8 cellular contexts compared by ENCODE assay signal in the genomic region with DNA sequence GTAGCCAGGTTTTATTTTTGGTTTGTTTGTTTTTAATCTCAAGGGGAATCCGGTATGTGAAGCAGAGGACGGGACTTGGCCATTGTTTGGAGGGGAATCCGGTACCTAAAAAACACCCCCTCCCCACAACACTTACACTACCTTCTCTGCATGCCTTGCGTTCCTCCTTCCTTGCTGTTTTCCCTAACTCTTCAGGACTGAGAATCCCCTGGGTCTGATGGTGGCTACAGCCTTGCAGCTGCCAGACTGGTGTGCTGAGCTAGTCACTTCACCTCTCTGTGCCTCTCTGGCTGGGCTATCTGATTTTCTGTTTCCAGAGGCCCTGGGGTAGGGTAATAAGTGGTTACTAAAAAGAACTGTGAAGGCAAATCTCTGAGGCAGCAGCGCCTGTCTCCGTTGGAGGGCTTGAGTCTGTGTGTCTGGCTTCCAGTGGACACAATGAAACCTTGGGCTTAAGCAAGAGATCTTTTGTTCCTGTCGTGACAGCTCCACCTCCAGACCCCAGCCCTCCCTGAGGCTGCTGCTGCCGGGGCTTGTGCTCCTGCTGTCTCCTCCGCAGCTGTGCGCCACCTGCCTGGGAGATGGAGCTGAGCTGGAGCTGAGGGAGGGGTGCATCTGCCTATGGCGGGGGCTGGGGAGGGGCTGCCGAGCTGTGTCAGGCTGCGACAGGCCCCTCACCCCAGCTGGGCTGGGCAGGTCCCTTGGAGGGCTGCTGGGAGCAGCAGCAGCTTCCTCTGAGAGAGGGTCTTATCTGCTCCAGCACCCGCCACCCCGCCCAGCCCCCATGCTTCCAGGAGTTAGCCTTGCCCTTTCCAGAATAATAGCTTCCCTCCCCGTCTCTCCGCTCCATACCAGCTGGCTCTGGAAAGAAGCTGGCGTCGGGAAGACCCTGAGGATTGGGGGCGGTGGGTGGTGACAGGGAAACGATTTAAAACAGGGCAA.
DNase-seq lines count a peak whose midpoint lies in the region; ATAC-seq and TF ChIP-seq lines count a peak whose summit lies in the region.

No MANE protein-coding gene starts in this region.

- peak overlapping the region; percentile 89 for H2AFZ ChIP-seq in IMR-90 (replicated peaks; ENCODE audit: low read length, poor library complexity)

- CTCF ChIA-PET in IMR-90 (lab: Yijun Ruan, JAX) = interaction anchor here (0.5 to 1.7 kb wide), 9 partner anchors 10 to 240 kb away, joined by 3 to 6 read pairs (median 4); no protein-coding TSS in a partner anchor
- CTCF ChIA-PET in activated CD8-positive, alpha-beta T cell treated with anti-CD3 and anti-CD28 coated beads for 36 hours (lab: Charles Lee) = interaction anchor here (0.6 to 6.4 kb wide), 49 partner anchors 8 to 547 kb away, joined by 3 to 53 read pairs (median 5); partner anchors contain the start of genes CMTR1 and MDGA1

- H3K36me3 Mint-ChIP-seq in activated CD8-positive, alpha-beta T cell treated with anti-CD3 and anti-CD28 coated beads for 36 hours (ENCODE audit: low read depth) = no peaks in the 10 kb centered on the region

- H3K27ac ChIP-seq in IMR-90 (ENCODE audit: insufficient read depth, low read length) (no peak overlapping the region), iPS DF 6.9 (ENCODE audit: low read length) (no peak overlapping the region), subcutaneous abdominal adipose tissue (ENCODE audit: low read depth, low read length) (no peak overlapping the region)

- peak overlapping the region; percentile 45 for H3K4me3 Mint-ChIP-seq in activated CD8-positive, alpha-beta T cell treated with anti-CD3 and anti-CD28 coated beads for 36 hours

- H2AK9ac ChIP-seq in IMR-90 (replicated peaks; ENCODE audit: low read depth, low read length, poor library complexity) = peak overlapping the region; percentile 7

- H3K27me3 ChIP-seq in IMR-90 (ENCODE audit: control insufficient read depth, insufficient read depth, low read length) (peaks cover 40% of the 10 kb centered on the region), iPS DF 6.9 (ENCODE audit: control insufficient read depth, insufficient read depth, low read length) (no peaks in the 10 kb centered on the region), subcutaneous abdominal adipose tissue (ENCODE audit: control insufficient read depth in 5 of 5, insufficient read depth in 4 of 5, low read length in 5 of 5) (peaks cover 12 to 46% (median 31%) of the 10 kb centered on the region in 5 donors)

- no peaks in the 10 kb centered on the region for H3K36me3 ChIP-seq in IMR-90 (ENCODE audit: control insufficient read depth, insufficient read depth, low read length)
- H3K36me3 ChIP-seq in iPS DF 6.9 (ENCODE audit: control insufficient read depth, insufficient read depth, low read length) = no peaks in the 10 kb centered on the region
- no peaks in the 10 kb centered on the region for H3K36me3 ChIP-seq in subcutaneous abdominal adipose tissue (ENCODE audit: control insufficient read depth in 5 of 5, insufficient read depth in 5 of 5, low read length in 5 of 5)

- no peak overlapping the region for H2BK120ac ChIP-seq in IMR-90 (ENCODE audit: low read depth, low read length)

- no peak overlapping the region for H4K8ac ChIP-seq in IMR-90 (ENCODE audit: low read depth in 2 of 2, low read length in 2 of 2)

- no peak for TF ChIP-seq CTCF in AG10803 (conservative IDR thresholded peaks at IDR 0.05; ENCODE audit: low read length)
- TF ChIP-seq CTCF in IMR-90 (conservative IDR thresholded peaks at IDR 0.05; ENCODE audit: low read depth, low read length) = no peak
- no peak for TF ChIP-seq CTCF in activated CD8-positive, alpha-beta T cell treated with anti-CD3 and anti-CD28 coated beads for 36 hours (IDR thresholded peaks at IDR 0.05)

- no peak overlapping the region for H4K5ac ChIP-seq in IMR-90 (ENCODE audit: low read depth, low read length)

- no peak overlapping the region for H3K18ac ChIP-seq in IMR-90 (ENCODE audit: low read depth, low read length)

- ATAC-seq in IMR-90 (ENCODE audit: low read depth) (peak; percentile 40), HG03280 (IDR thresholded peaks at IDR 0.05; ENCODE audit: unreplicated experiment) (no peak), GM19397 (IDR thresholded peaks at IDR 0.05; ENCODE audit: unreplicated experiment) (no peak)
- no peak for ATAC-seq in activated CD8-positive, alpha-beta T cell treated with anti-CD3 and anti-CD28 coated beads for 36 hours

- H2BK5ac ChIP-seq in IMR-90 (ENCODE audit: low read depth, low read length, poor library complexity, severe bottlenecking) = no peak overlapping the region

- H2BK20ac ChIP-seq in IMR-90 (ENCODE audit: low read depth, low read length) = no peak overlapping the region

- no peak overlapping the region for H2AK5ac ChIP-seq in IMR-90 (ENCODE audit: low read depth, low read length)

- 0 out of 2 replicates have a peak, but pooled peaks cover 3% of the 10 kb centered on the region for H3K9me1 ChIP-seq in IMR-90 (ENCODE audit: insufficient read depth, low read length)

- H3K27ac Mint-ChIP-seq in activated CD8-positive, alpha-beta T cell treated with anti-CD3 and anti-CD28 coated beads for 36 hours = no peak overlapping the region

- H3K9me3 ChIP-seq in IMR-90 (ENCODE audit: control insufficient read depth, insufficient read depth, low read length) (peaks cover 2% of the 10 kb centered on the region), iPS DF 6.9 (ENCODE audit: control insufficient read depth, insufficient read depth, low read length) (no peaks in the 10 kb centered on the region), subcutaneous abdominal adipose tissue (ENCODE audit: control insufficient read depth in 5 of 5, low read length in 5 of 5) (peaks cover 0 to 2% (median 0%) of the 10 kb centered on the region in 5 donors)

- POLR2A ChIA-PET in IMR-90 (lab: Charles Lee; ENCODE audit: unreplicated experiment) = interaction anchor here (0.5 to 0.6 kb wide), 2 partner anchors 22 to 89 kb away, joined by 3 to 4 read pairs; no protein-coding TSS in a partner anchor
- POLR2A ChIA-PET in activated CD8-positive, alpha-beta T cell treated with anti-CD3 and anti-CD28 coated beads for 36 hours (lab: Charles Lee) = interaction anchor here (0.7 to 2.7 kb wide), 6 partner anchors 11 to 133 kb away, joined by 3 to 10 read pairs (median 4); partner anchors contain the start of gene CMTR1

- H3K23ac ChIP-seq in IMR-90 (ENCODE audit: low read depth, low read length) = no peak overlapping the region

- TF ChIP-seq POLR2A in IMR-90 (IDR thresholded peaks at IDR 0.05; ENCODE audit: low read depth, low read length) = no peak

- in situ Hi-C loops in IMR-90 (cut with MboI; ENCODE audit: low sequenced_read_pairs) = no loop called here

- DNase-seq in AG10803 (ENCODE audit: low read depth) (no peak), IMR-90 (no peak), iPS DF 6.9 (ENCODE audit: low read depth, low spot score) (no peak), NCI-H2029 treated with DMSO at 0.1 percent for 48 hours (lab: John Stamatoyannopoulos, UW) (no peak)
- DNase-seq in activated CD8-positive, alpha-beta T cell treated with anti-CD3 and anti-CD28 coated beads for 36 hours = no peak

- no peak overlapping the region for H4K91ac ChIP-seq in IMR-90 (ENCODE audit: insufficient read depth, low read depth, low read length)

- H3K4me3 ChIP-seq in AG10803 (ENCODE audit: low read length) = peak overlapping the region; percentile 49
- peak overlapping the region; percentile 40 for H3K4me3 ChIP-seq in IMR-90 (ENCODE audit: insufficient read depth, low read depth, low read length)
- H3K4me3 ChIP-seq in iPS DF 6.9 (ENCODE audit: low read length) = peak overlapping the region; percentile 55; the same call in 1 of the 2 replicates
- H3K4me3 ChIP-seq in subcutaneous abdominal adipose tissue (ENCODE audit: low read depth in 1 of 5, low read length in 5 of 5) = peak overlapping the region; percentile 28 to 58 (median 51)

- H3K9me3 Mint-ChIP-seq in activated CD8-positive, alpha-beta T cell treated with anti-CD3 and anti-CD28 coated beads for 36 hours = peaks cover 3% of the 10 kb centered on the region

- intact Hi-C loops in IMR-90 (cut with micrococcal nuclease) = loop anchor here (1.0 to 5.0 kb wide), 3 partner anchors 81 to 238 kb away; no protein-coding TSS in a partner anchor
- intact Hi-C loops in activated CD8-positive, alpha-beta T cell treated with anti-CD3 and anti-CD28 coated beads for 36 hours (cut with micrococcal nuclease) = loop anchor here (2.0 kb wide), 1 partner anchor 83 kb away; no protein-coding TSS in a partner anchor

- H3K9ac ChIP-seq in IMR-90 (ENCODE audit: low read depth, low read length) (no peak overlapping the region), subcutaneous abdominal adipose tissue (ENCODE audit: low read length in 5 of 5) (no peak overlapping the region)

- WGBS in IMR-90 (ENCODE audit: extremely low coverage in 2 of 2, insufficient read length in 1 of 2), 2 experiments = 4% methylated on average over 8 of the region's 21 CpGs; no CpG with 5 or more reads in 1 of the 2 experiments
- no CpG with 5 or more reads among the region's 21 CpGs for WGBS in iPS DF 6.9 (ENCODE audit: insufficient coverage, insufficient read length)

- H3K14ac ChIP-seq in IMR-90 (replicated peaks; ENCODE audit: low read depth, low read length) = no peak overlapping the region

- no peak for TF ChIP-seq RAD21 in IMR-90 (IDR thresholded peaks at IDR 0.05; ENCODE audit: low read length)

- no peaks in the 10 kb centered on the region for H4K20me1 ChIP-seq in IMR-90 (ENCODE audit: insufficient read depth, low read length)

- H3K4me1 ChIP-seq in IMR-90 (ENCODE audit: control insufficient read depth, insufficient read depth, low read length) (no peaks in the 10 kb centered on the region), iPS DF 6.9 (ENCODE audit: control insufficient read depth, insufficient read depth, low read length) (no peaks in the 10 kb centered on the region), subcutaneous abdominal adipose tissue (ENCODE audit: control insufficient read depth in 5 of 5, insufficient read depth in 5 of 5, low read length in 5 of 5) (peaks cover 0 to 17% (median 8%) of the 10 kb centered on the region in 5 donors)

- no peak overlapping the region; the same call in 1 of the 2 replicates for H3K4ac ChIP-seq in IMR-90 (ENCODE audit: low read depth, low read length)

- H3K4me2 ChIP-seq in IMR-90 (ENCODE audit: low read depth, low read length) = peak overlapping the region; percentile 78

- no TSS peak for BruUV-seq in IMR-90 (replicated peaks; lab: Mats Ljungman, UMichigan)

- H3K27me3 Mint-ChIP-seq in activated CD8-positive, alpha-beta T cell treated with anti-CD3 and anti-CD28 coated beads for 36 hours = peaks cover 5% of the 10 kb centered on the region

- dilution Hi-C loops in IMR-90 (cut with HindIII; ENCODE audit: low sequenced_read_pairs, unreplicated experiment) = no loop called here

- no peak overlapping the region for H2BK15ac ChIP-seq in IMR-90 (ENCODE audit: low read depth, low read length)

- H3K56ac ChIP-seq in IMR-90 (ENCODE audit: extremely low read depth, insufficient read depth, low read length) = no peak overlapping the region

- no peaks in the 10 kb centered on the region for H3K79me1 ChIP-seq in IMR-90 (ENCODE audit: low read depth in 1 of 2, low read length in 2 of 2)

- H3K4me1 Mint-ChIP-seq in activated CD8-positive, alpha-beta T cell treated with anti-CD3 and anti-CD28 coated beads for 36 hours (ENCODE audit: low read depth) = peaks cover 6% of the 10 kb centered on the region

TF ChIP-seq in IMR-90, 13 proteins besides CTCF, POLR2A, EP300 and RAD21 (continues in another document):
- no peak for TF ChIP-seq FOS (IDR thresholded peaks at IDR 0.05; ENCODE audit: low read depth, low read length)
- no peak for TF ChIP-seq MXI1 (IDR thresholded peaks at IDR 0.05; ENCODE audit: borderline replicate concordance, low read depth, low read length)
